8 cellular contexts compared by ENCODE assay signal in genomic region chr5:131265318-131265803, GRCh38.
A peak's percentile ranks its signal among the peaks of the same experiment; 100 is the strongest.
DNase-seq lines count a peak whose midpoint lies in the region; ATAC-seq and TF ChIP-seq lines count a peak whose summit lies in the region.

No MANE protein-coding gene starts in this region.

- no peaks in the 10 kb centered on the region for H3K9me3 Mint-ChIP-seq in central memory CD8-positive, alpha-beta T cell

- H3K4me1 ChIP-seq in NT2/D1 (ENCODE audit: insufficient read depth, insufficient read length) (no peaks in the 10 kb centered on the region), muscle layer of duodenum (ENCODE audit: control insufficient read depth in 1 of 2, insufficient read depth in 2 of 2, low read length in 2 of 2) (peaks cover 0 to 19% of the 10 kb centered on the region in 2 donors)

- H3K27me3 ChIP-seq in NT2/D1 (ENCODE audit: insufficient read depth, insufficient read length): no peaks in the 10 kb centered on the region
- H3K27me3 ChIP-seq in muscle layer of duodenum (ENCODE audit: low read depth, low read length): no peaks in the 10 kb centered on the region

- H3K9ac ChIP-seq in NT2/D1 (ENCODE audit: insufficient read length, low read depth): no peak overlapping the region

- no peaks in the 10 kb centered on the region for H3K27me3 Mint-ChIP-seq in central memory CD8-positive, alpha-beta T cell

- H3K4me3 ChIP-seq in NT2/D1 (ENCODE audit: insufficient read length, low read depth) (peak overlapping the region; percentile 66), muscle layer of duodenum (ENCODE audit: low read depth in 1 of 2, low read length in 2 of 2) (peak overlapping the region; percentile 78 to 94)

- peak; percentile 21 for ATAC-seq in HG02852 (IDR thresholded peaks at IDR 0.05; ENCODE audit: unreplicated experiment)
- ATAC-seq in central memory CD8-positive, alpha-beta T cell (replicated peaks; ENCODE audit: extremely low read depth, poor library complexity, severe bottlenecking): no peak

- DNase-seq in GM10266 (ENCODE audit: extremely low spot score) (peak; percentile 42), NT2/D1 (ENCODE audit: low read depth, low spot score) (no peak), NCI-H1092 (lab: John Stamatoyannopoulos, UW) (no peak), caudate nucleus (lab: John Stamatoyannopoulos, UW) (no peak)
- DNase-seq in central memory CD8-positive, alpha-beta T cell (ENCODE audit: low spot score in 2 of 2): no peak

- peak overlapping the region; percentile 70 for H3K27ac ChIP-seq in 22Rv1
- peak overlapping the region; percentile 64 for H3K27ac ChIP-seq in muscle layer of duodenum (ENCODE audit: low read length)
- no peak overlapping the region for H3K27ac ChIP-seq in caudate nucleus (ENCODE audit: low read depth, low read length)

- H3K36me3 Mint-ChIP-seq in central memory CD8-positive, alpha-beta T cell (ENCODE audit: insufficient read depth): peaks cover 29% of the 10 kb centered on the region

- H3K4me1 Mint-ChIP-seq in central memory CD8-positive, alpha-beta T cell: peaks cover 30% of the 10 kb centered on the region

- TF ChIP-seq CTCF in 22Rv1 (IDR thresholded peaks at IDR 0.05) (peak; percentile 52), GM10266 (IDR thresholded peaks at IDR 0.05; ENCODE audit: control insufficient read depth, insufficient read depth, low read depth, missing control alignments) (peak; percentile 47)

- no peaks in the 10 kb centered on the region for H3K9me3 ChIP-seq in NT2/D1 (ENCODE audit: insufficient read depth, low read length)
- no peaks in the 10 kb centered on the region for H3K9me3 ChIP-seq in muscle layer of duodenum (ENCODE audit: control insufficient read depth in 1 of 2, low read length in 2 of 2)

- no peaks in the 10 kb centered on the region for H3K36me3 ChIP-seq in NT2/D1 (ENCODE audit: insufficient read depth, insufficient read length, low read length)
- no peaks in the 10 kb centered on the region for H3K36me3 ChIP-seq in muscle layer of duodenum (ENCODE audit: control insufficient read depth in 1 of 2, insufficient read depth in 2 of 2, low read length in 2 of 2)

- peak overlapping the region; percentile 83 for H3K4me3 Mint-ChIP-seq in central memory CD8-positive, alpha-beta T cell

- peak overlapping the region; percentile 95 for H3K27ac Mint-ChIP-seq in central memory CD8-positive, alpha-beta T cell (ENCODE audit: low read depth)
